ENCODE assay signal across 9 cellular contexts in genomic region chr3:75171632-75172230, GRCh38.
A peak's percentile ranks its signal among the peaks of the same experiment; 100 is the strongest.
DNase-seq lines count a peak whose midpoint lies in the region; ATAC-seq and TF ChIP-seq lines count a peak whose summit lies in the region.
"Had no signal": no experiment of that assay in that cellular context is flagged by ENCODE, and none has a peak within 500 bp of the region (broad histone marks: within the 10 kb centered on the region; RNA-seq: fewer than 3 reads in every experiment).

No MANE protein-coding gene starts in this region.

- no peak for ATAC-seq in heart right ventricle
- no peak for ATAC-seq in left cardiac atrium
- no peak for ATAC-seq in HG03520 (IDR thresholded peaks at IDR 0.05; ENCODE audit: unreplicated experiment)
- ATAC-seq in HG02840 (IDR thresholded peaks at IDR 0.05; ENCODE audit: low FRiP score, unreplicated experiment): no peak
- ATAC-seq in stimulated activated naive B cell treated with anti-CD40 and anti-IgM and Interleukin-4, amounts not matched to agents 10 μg/mL and 1 μg/mL and 100 μg/mL, for 72 hours (replicated peaks): no peak

- TF ChIP-seq CTCF in heart right ventricle (IDR thresholded peaks at IDR 0.05): peak in 8 of 9 donors; percentile 10 to 52 (median 34)
- TF ChIP-seq CTCF in OCI-LY3 (IDR thresholded peaks at IDR 0.05; ENCODE audit: low read depth, low read length): peak; percentile 86
- TF ChIP-seq CTCF in fibroblast of mammary gland (conservative IDR thresholded peaks at IDR 0.05; ENCODE audit: control insufficient read depth, insufficient read depth, low read depth, low read length): peak; percentile 38

- no peak overlapping the region for H3K4me3 Mint-ChIP-seq in stimulated activated naive B cell treated with anti-CD40 and anti-IgM and Interleukin-4, amounts not matched to agents 10 μg/mL and 1 μg/mL and 100 μg/mL, for 72 hours

- no peaks in the 10 kb centered on the region for H3K27me3 Mint-ChIP-seq in stimulated activated naive B cell treated with anti-CD40 and anti-IgM and Interleukin-4, amounts not matched to agents 10 μg/mL and 1 μg/mL and 100 μg/mL, for 72 hours

- H3K79me2 ChIP-seq in OCI-LY3 (ENCODE audit: low read length): no peaks in the 10 kb centered on the region

- H3K4me1 ChIP-seq in heart right ventricle: no peaks in the 10 kb centered on the region
- H3K4me1 ChIP-seq in OCI-LY3 (ENCODE audit: low read length): peaks cover 5% of the 10 kb centered on the region

- intact Hi-C loops in heart right ventricle (cut with DNase I) (loop anchor here in 3 of 10 donors (5.0 to 10.0 kb wide), 4 partner anchors 904 to 1304 kb away; no protein-coding TSS in a partner anchor), left cardiac atrium (cut with DNase I) (loop anchor here in 1 of 2 donors (2.0 to 10.0 kb wide), 2 partner anchors 907 to 1303 kb away; no protein-coding TSS in a partner anchor)

- DNase-seq in heart right ventricle (no peak), left cardiac atrium (no peak), fibroblast of mammary gland (ENCODE audit: low read depth) (peak; percentile 23), CD1c-positive myeloid dendritic cell (ENCODE audit: extremely low spot score) (no peak)
- DNase-seq in stimulated activated naive B cell treated with anti-CD40 and anti-IgM and Interleukin-4, amounts not matched to agents 10 μg/mL and 1 μg/mL and 100 μg/mL, for 72 hours: no peak
- DNase-seq: NCI-H187 treated with DMSO at 0.1 percent for 48 hours had no signal

- peak overlapping the region; percentile 9; the same call in 1 of the 2 replicates for H3K4me2 ChIP-seq in OCI-LY3 (ENCODE audit: low read length)

- H3K9ac ChIP-seq in OCI-LY3 (ENCODE audit: low read length): no peak overlapping the region

- H3K36me3 ChIP-seq in heart right ventricle: no peaks in the 10 kb centered on the region
- no peaks in the 10 kb centered on the region for H3K36me3 ChIP-seq in OCI-LY3 (replicated peaks; ENCODE audit: low read depth, low read length)

- H3K4me3 ChIP-seq in heart right ventricle (no peak overlapping the region), OCI-LY3 (ENCODE audit: low read length) (no peak overlapping the region), fibroblast of mammary gland (ENCODE audit: control insufficient read depth, low read depth, low read length) (no peak overlapping the region)

- H3K9me3 ChIP-seq in heart right ventricle (no peaks in the 10 kb centered on the region), OCI-LY3 (ENCODE audit: insufficient read depth, low read length) (no peaks in the 10 kb centered on the region)

- WGBS in heart right ventricle, 2 donors: 24 to 38% methylated on average over 2 of the region's 2 CpGs

- H3K27me3 ChIP-seq in heart right ventricle (peaks cover 0 to 34% (median 0%) of the 10 kb centered on the region in 7 donors), OCI-LY3 (ENCODE audit: low read depth, low read length) (no peaks in the 10 kb centered on the region)

- 0 out of 2 replicates have a peak overlapping the region, but pooled peaks have one; percentile 3 for H2AFZ ChIP-seq in OCI-LY3 (ENCODE audit: low read depth, low read length)

- H3K27ac Mint-ChIP-seq in stimulated activated naive B cell treated with anti-CD40 and anti-IgM and Interleukin-4, amounts not matched to agents 10 μg/mL and 1 μg/mL and 100 μg/mL, for 72 hours: no peak overlapping the region

- H3K9me3 Mint-ChIP-seq in stimulated activated naive B cell treated with anti-CD40 and anti-IgM and Interleukin-4, amounts not matched to agents 10 μg/mL and 1 μg/mL and 100 μg/mL, for 72 hours: no peaks in the 10 kb centered on the region

- no peaks in the 10 kb centered on the region for H3K36me3 Mint-ChIP-seq in stimulated activated naive B cell treated with anti-CD40 and anti-IgM and Interleukin-4, amounts not matched to agents 10 μg/mL and 1 μg/mL and 100 μg/mL, for 72 hours

- no peaks in the 10 kb centered on the region for H3K4me1 Mint-ChIP-seq in stimulated activated naive B cell treated with anti-CD40 and anti-IgM and Interleukin-4, amounts not matched to agents 10 μg/mL and 1 μg/mL and 100 μg/mL, for 72 hours

- no peaks in the 10 kb centered on the region for H4K20me1 ChIP-seq in OCI-LY3 (ENCODE audit: insufficient read depth, low read length)

- no peak overlapping the region for H3K27ac ChIP-seq in heart right ventricle
- H3K27ac ChIP-seq in OCI-LY3 (ENCODE audit: low read length): no peak overlapping the region

Comparison
In these comparisons a context has a peak if more than half of its experiments do, and no peak if none do; other contexts are left out.
1. CTCF ChIP-seq: peak in every context shown above with its lines; median percentile 86 in OCI-LY3; 38 in fibroblast of mammary gland; 34 in heart right ventricle.